In the genomic region with DNA sequence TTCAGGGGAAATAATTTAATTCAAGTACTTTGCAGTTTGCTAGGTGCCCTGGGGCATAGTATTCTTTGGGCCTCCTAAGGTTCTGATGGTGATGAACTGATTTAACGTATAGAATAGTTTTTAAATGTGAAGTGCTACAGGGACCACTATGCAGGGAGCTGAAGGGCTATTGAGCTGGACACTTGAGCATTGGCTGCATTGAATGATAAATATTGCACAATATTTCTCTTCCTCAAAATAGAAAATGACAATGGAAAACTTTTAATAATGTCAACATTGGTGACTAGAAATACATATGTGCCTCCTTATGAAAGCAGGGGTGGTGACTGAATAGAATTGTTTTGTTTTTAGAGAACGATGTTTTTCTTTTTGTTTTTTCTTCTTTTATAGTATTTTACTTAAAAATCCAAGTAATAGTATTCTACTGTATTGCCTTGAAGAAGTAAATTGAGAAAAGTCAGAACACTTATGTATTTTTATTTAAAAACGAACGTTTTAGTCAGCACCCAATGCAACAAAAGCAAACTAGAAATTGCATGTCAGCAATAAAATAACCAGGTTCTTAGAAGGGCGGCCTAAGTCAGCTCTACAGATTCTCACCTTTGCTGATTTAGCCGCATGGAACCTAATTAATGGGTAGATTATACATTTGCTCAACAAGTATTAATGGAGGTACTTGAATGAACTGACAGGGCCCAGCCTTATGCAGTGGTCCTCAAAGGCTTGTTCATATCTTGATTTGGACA, we compare ENCODE assay signal across 1 cellular context.
A peak's percentile ranks its signal among the peaks of the same experiment; 100 is the strongest.
TF ChIP-seq lines count a peak whose summit lies in the region.

No MANE protein-coding gene starts in this region.

TF ChIP-seq in HepG2, 621 proteins besides CTCF, POLR2A, EP300 and RAD21 (continued from another document):
- no peak for TF ChIP-seq DPF2 (CRISPR knock-in tag; IDR thresholded peaks at IDR 0.05; ENCODE audit: borderline replicate concordance, low read depth)
- TF ChIP-seq RAD51 (IDR thresholded peaks at IDR 0.05; ENCODE audit: borderline replicate concordance), result no peak
- TF ChIP-seq, protein P1, sequence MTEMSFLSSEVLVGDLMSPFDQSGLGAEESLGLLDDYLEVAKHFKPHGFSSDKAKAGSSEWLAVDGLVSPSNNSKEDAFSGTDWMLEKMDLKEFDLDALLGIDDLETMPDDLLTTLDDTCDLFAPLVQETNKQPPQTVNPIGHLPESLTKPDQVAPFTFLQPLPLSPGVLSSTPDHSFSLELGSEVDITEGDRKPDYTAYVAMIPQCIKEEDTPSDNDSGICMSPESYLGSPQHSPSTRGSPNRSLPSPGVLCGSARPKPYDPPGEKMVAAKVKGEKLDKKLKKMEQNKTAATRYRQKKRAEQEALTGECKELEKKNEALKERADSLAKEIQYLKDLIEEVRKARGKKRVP (CRISPR knock-in tag; IDR thresholded peaks at IDR 0.05), result no peak
- TF ChIP-seq SNAI1 (CRISPR knock-in tag; IDR thresholded peaks at IDR 0.05; ENCODE audit: borderline replicate concordance), result no peak
- TF ChIP-seq CEBPB (IDR thresholded peaks at IDR 0.05; ENCODE audit: borderline replicate concordance, low read depth, low read length), result peak; percentile 31; the same call in 1 of the 2 replicates
- TF ChIP-seq, protein P2, sequence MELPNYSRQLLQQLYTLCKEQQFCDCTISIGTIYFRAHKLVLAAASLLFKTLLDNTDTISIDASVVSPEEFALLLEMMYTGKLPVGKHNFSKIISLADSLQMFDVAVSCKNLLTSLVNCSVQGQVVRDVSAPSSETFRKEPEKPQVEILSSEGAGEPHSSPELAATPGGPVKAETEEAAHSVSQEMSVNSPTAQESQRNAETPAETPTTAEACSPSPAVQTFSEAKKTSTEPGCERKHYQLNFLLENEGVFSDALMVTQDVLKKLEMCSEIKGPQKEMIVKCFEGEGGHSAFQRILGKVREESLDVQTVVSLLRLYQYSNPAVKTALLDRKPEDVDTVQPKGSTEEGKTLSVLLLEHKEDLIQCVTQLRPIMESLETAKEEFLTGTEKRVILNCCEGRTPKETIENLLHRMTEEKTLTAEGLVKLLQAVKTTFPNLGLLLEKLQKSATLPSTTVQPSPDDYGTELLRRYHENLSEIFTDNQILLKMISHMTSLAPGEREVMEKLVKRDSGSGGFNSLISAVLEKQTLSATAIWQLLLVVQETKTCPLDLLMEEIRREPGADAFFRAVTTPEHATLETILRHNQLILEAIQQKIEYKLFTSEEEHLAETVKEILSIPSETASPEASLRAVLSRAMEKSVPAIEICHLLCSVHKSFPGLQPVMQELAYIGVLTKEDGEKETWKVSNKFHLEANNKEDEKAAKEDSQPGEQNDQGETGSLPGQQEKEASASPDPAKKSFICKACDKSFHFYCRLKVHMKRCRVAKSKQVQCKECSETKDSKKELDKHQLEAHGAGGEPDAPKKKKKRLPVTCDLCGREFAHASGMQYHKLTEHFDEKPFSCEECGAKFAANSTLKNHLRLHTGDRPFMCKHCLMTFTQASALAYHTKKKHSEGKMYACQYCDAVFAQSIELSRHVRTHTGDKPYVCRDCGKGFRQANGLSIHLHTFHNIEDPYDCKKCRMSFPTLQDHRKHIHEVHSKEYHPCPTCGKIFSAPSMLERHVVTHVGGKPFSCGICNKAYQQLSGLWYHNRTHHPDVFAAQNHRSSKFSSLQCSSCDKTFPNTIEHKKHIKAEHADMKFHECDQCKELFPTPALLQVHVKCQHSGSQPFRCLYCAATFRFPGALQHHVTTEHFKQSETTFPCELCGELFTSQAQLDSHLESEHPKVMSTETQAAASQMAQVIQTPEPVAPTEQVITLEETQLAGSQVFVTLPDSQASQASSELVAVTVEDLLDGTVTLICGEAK (IDR thresholded peaks at IDR 0.05), result no peak
- TF ChIP-seq, protein P2 (CRISPR knock-in tag; IDR thresholded peaks at IDR 0.05), result no peak
- TF ChIP-seq SP2 (CRISPR knock-in tag; IDR thresholded peaks at IDR 0.05), result no peak
- no peak for TF ChIP-seq ZNF260 (CRISPR knock-in tag; IDR thresholded peaks at IDR 0.05; ENCODE audit: borderline replicate concordance, low read depth)
- peak; percentile 78 for TF ChIP-seq MAFF (IDR thresholded peaks at IDR 0.05; ENCODE audit: low read depth, low read length)
- TF ChIP-seq PHB2 (IDR thresholded peaks at IDR 0.05; ENCODE audit: partially characterized antibody), result no peak
- no peak for TF ChIP-seq GLI4 (CRISPR knock-in tag; IDR thresholded peaks at IDR 0.05; ENCODE audit: borderline replicate concordance)
- TF ChIP-seq NFE2L1 (CRISPR knock-in tag; IDR thresholded peaks at IDR 0.05; ENCODE audit: borderline replicate concordance), result no peak
- no peak for TF ChIP-seq MXD4 (CRISPR knock-in tag; IDR thresholded peaks at IDR 0.05)
- no peak for TF ChIP-seq MLLT10 (CRISPR knock-in tag; IDR thresholded peaks at IDR 0.05)
- peak; percentile 74 to 82 for TF ChIP-seq MAFK (conservative IDR thresholded peaks at IDR 0.05 in 1 of 2, IDR thresholded peaks at IDR 0.05 in 1 of 2; ENCODE audit: low read length in 2 of 2)
- TF ChIP-seq NFATC3 (CRISPR knock-in tag; IDR thresholded peaks at IDR 0.05), result no peak
TF ChIP-seq in HepG2: peak in this region for 3.
